36 cellular contexts compared by ENCODE assay signal in genomic region chr14:35211067-35211466, GRCh38.
A peak's percentile ranks its signal among the peaks of the same experiment; 100 is the strongest.
DNase-seq lines count a peak whose midpoint lies in the region; ATAC-seq, FAIRE-seq and TF ChIP-seq lines count a peak whose summit lies in the region.
"Had no signal": no experiment of that assay in that cellular context is flagged by ENCODE, and none has a peak within 500 bp of the region (broad histone marks: within the 10 kb centered on the region; RNA-seq: fewer than 3 reads in every experiment).

No MANE protein-coding gene starts in this region.

- no peaks in the 10 kb centered on the region for H3K36me3 ChIP-seq in HepG2 (replicated peaks in 1 of 2; ENCODE audit: control insufficient read depth in 1 of 2, insufficient read depth in 2 of 2, low read length in 2 of 2)
- H3K36me3 ChIP-seq in right lobe of liver: no peaks in the 10 kb centered on the region
- H3K36me3 ChIP-seq in K562 (ENCODE audit: control insufficient read depth, insufficient read depth, low read length): no peaks in the 10 kb centered on the region
- H3K36me3 ChIP-seq: BE2C, BLaER1 had no signal

- 92% methylated on average over 2 of the region's 2 CpGs for WGBS in HepG2 (ENCODE audit: low lambda C conversion rate)
- WGBS in right lobe of liver (ENCODE audit: insufficient coverage, low coverage, low lambda C conversion rate, missing lambda C conversion rate): 78% methylated on average over 2 of the region's 2 CpGs
- WGBS in A549 (ENCODE audit: missing lambda C conversion rate): 74% methylated on average over 2 of the region's 2 CpGs
- WGBS in K562 (ENCODE audit: insufficient coverage, low coverage, missing lambda C conversion rate): 55% methylated on average over 2 of the region's 2 CpGs

- no peak for FAIRE-seq in HepG2 (lab: Jason Lieb, UNC)
- no peak for FAIRE-seq in A549 (lab: Jason Lieb, UNC)
- no peak for FAIRE-seq in K562 (lab: Jason Lieb, UNC)
- FAIRE-seq: A204.1, D721Med had no signal

- POLR2A ChIA-PET in HepG2 (lab: Yijun Ruan, JAX) (no interaction called here), A549 (lab: Yijun Ruan, JAX) (no interaction called here), K562 (lab: Yijun Ruan, JAX) (interaction anchor here (1.2 kb wide), 1 partner anchor 14 kb away, joined by 3 read pairs; no protein-coding TSS in a partner anchor), GM10248 (lab: Yijun Ruan, JAX) (interaction anchor here (0.7 kb wide), 1 partner anchor 81 kb away, joined by 13 read pairs; no protein-coding TSS in a partner anchor)

- H3K9ac ChIP-seq in HepG2 (ENCODE audit: insufficient read depth, low read depth, low read length): no peak overlapping the region
- H3K9ac ChIP-seq in K562 (ENCODE audit: insufficient read depth in 1 of 2, low read depth in 2 of 2, low read length in 2 of 2): no peak overlapping the region
- H3K9ac ChIP-seq: BLaER1; BLaER1 treated with 17β-estradiol and CSF1 and Interleukin-3, amounts not matched to agents 10 nM and 100 nM had no signal

- H3K9me3 ChIP-seq in HepG2 (ENCODE audit: low read length) (no peaks in the 10 kb centered on the region), right lobe of liver (no peaks in the 10 kb centered on the region), A549 (no peaks in the 10 kb centered on the region), T-helper 17 cell (ENCODE audit: control insufficient read depth, low read length, poor library complexity, severe bottlenecking) (no peaks in the 10 kb centered on the region), K562 (replicated peaks; ENCODE audit: control insufficient read depth, insufficient read depth, low read depth, low read length) (no peaks in the 10 kb centered on the region)
- H3K9me3 ChIP-seq: BE2C; BLaER1; BLaER1 treated with 17β-estradiol and CSF1 and Interleukin-3, amounts not matched to agents 10 nM and 100 nM; Caco-2 had no signal

- H3K27ac Mint-ChIP-seq in T-helper 17 cell: peak overlapping the region; percentile 70
- H3K27ac Mint-ChIP-seq: B cell; CD4-positive, CD25-positive, alpha-beta regulatory T cell; CD8-positive, alpha-beta T cell had no signal

- H3K27me3 ChIP-seq in HepG2 (ENCODE audit: control insufficient read depth in 1 of 2, insufficient read depth in 2 of 2, low read length in 2 of 2) (no peaks in the 10 kb centered on the region), right lobe of liver (no peaks in the 10 kb centered on the region), K562 (ENCODE audit: control insufficient read depth in 2 of 2, insufficient read depth in 2 of 2, low read length in 2 of 2) (no peaks in the 10 kb centered on the region)
- H3K27me3 ChIP-seq: BE2C; BLaER1; BLaER1 treated with 17β-estradiol and CSF1 and Interleukin-3, amounts not matched to agents 10 nM and 100 nM had no signal

- TF ChIP-seq EP300 in HepG2 (IDR thresholded peaks at IDR 0.05; ENCODE audit: low read depth in 2 of 2, low read length in 2 of 2) (no peak), HepG2 (CRISPR knock-in tag; IDR thresholded peaks at IDR 0.05; ENCODE audit: borderline replicate concordance) (no peak), A549 (IDR thresholded peaks at IDR 0.05) (no peak), K562 (IDR thresholded peaks at IDR 0.05; ENCODE audit: low read length) (no peak)

- TF ChIP-seq POLR2A in HepG2 (IDR thresholded peaks at IDR 0.05; ENCODE audit: insufficient read depth in 1 of 2, low read depth in 2 of 2, low read length in 2 of 2) (no peak), right lobe of liver (IDR thresholded peaks at IDR 0.05) (no peak), A549 (IDR thresholded peaks at IDR 0.05; ENCODE audit: low read length) (no peak), K562 (conservative IDR thresholded peaks at IDR 0.05) (no peak)

- H4K20me1 ChIP-seq in HepG2 (ENCODE audit: insufficient read depth, low read length) (no peaks in the 10 kb centered on the region), K562 (replicated peaks; ENCODE audit: control insufficient read depth, insufficient read depth, low read length) (no peaks in the 10 kb centered on the region)
- H4K20me1 ChIP-seq: BLaER1; BLaER1 treated with 17β-estradiol and CSF1 and Interleukin-3, amounts not matched to agents 10 nM and 100 nM had no signal

- TF ChIP-seq RAD21 in HepG2 (CRISPR knock-in tag; IDR thresholded peaks at IDR 0.05): no peak
- no peak for TF ChIP-seq RAD21 in A549 (conservative IDR thresholded peaks at IDR 0.05 in 1 of 2, IDR thresholded peaks at IDR 0.05 in 1 of 2)
- TF ChIP-seq RAD21 in K562 (CRISPR knock-in tag; conservative IDR thresholded peaks at IDR 0.05 in 1 of 2, IDR thresholded peaks at IDR 0.05 in 1 of 2): no peak

- TF ChIP-seq CTCF in HepG2 (CRISPR knock-in tag; IDR thresholded peaks at IDR 0.05) (no peak), right lobe of liver (IDR thresholded peaks at IDR 0.05) (no peak), A549 (IDR thresholded peaks at IDR 0.05) (no peak), K562 (IDR thresholded peaks at IDR 0.05 in 2 of 3, conservative IDR thresholded peaks at IDR 0.05 in 1 of 3; ENCODE audit: insufficient read depth in 2 of 3, low read depth in 1 of 3, low read length in 3 of 3) (no peak), GM10248 (IDR thresholded peaks at IDR 0.05; ENCODE audit: control extremely low read depth, extremely low read depth, low read depth, missing control alignments) (no peak)

- H3K9me1 ChIP-seq in K562 (ENCODE audit: control insufficient read depth, insufficient read depth, low read length): no peaks in the 10 kb centered on the region

- H3K4me3 Mint-ChIP-seq in T-helper 17 cell: peak overlapping the region; percentile 19
- H3K4me3 Mint-ChIP-seq: B cell; CD14-positive monocyte; CD4-positive, alpha-beta T cell; CD4-positive, CD25-positive, alpha-beta regulatory T cell; CD8-positive, alpha-beta memory T cell; CD8-positive, alpha-beta T cell had no signal

- no peak overlapping the region for H2AFZ ChIP-seq in HepG2 (ENCODE audit: low read length)
- no peak overlapping the region for H2AFZ ChIP-seq in K562 (ENCODE audit: low read depth, low read length)

- BruUV-seq in HepG2 (replicated peaks; lab: Mats Ljungman, UMichigan): no TSS peak
- no TSS peak for BruUV-seq in K562 (replicated peaks; lab: Mats Ljungman, UMichigan)

- H3K4me3 ChIP-seq in HepG2 (replicated peaks in 1 of 3; ENCODE audit: insufficient read depth in 1 of 3, low read depth in 2 of 3, low read length in 3 of 3): no peak overlapping the region
- no peak overlapping the region for H3K4me3 ChIP-seq in right lobe of liver
- H3K4me3 ChIP-seq in A549: no peak overlapping the region
- H3K4me3 ChIP-seq in K562: no peak overlapping the region
- H3K4me3 ChIP-seq: BLaER1; BLaER1 treated with 17β-estradiol and CSF1 and Interleukin-3, amounts not matched to agents 10 nM and 100 nM had no signal

- H3K36me3 Mint-ChIP-seq in T-helper 17 cell (ENCODE audit: low read depth): no peaks in the 10 kb centered on the region

- in situ Hi-C loops in HepG2 (cut with HindIII; ENCODE audit: extremely low pct_ligation_motif_present, low pct_unique_long_range_greater_than_20kb) (loop anchor here (5.0 kb wide), 1 partner anchor 196 kb away; no protein-coding TSS in a partner anchor), K562 (cut with MboI) (no loop called here)

- intact Hi-C loops in HepG2 (cut with micrococcal nuclease; ENCODE audit: unreplicated experiment) (no loop called here), right lobe of liver (cut with DNase I) (no loop called here), K562 (cut with micrococcal nuclease) (no loop called here)

- H3K27me3 Mint-ChIP-seq in T-helper 17 cell: no peaks in the 10 kb centered on the region
- H3K27me3 Mint-ChIP-seq: B cell; CD4-positive, alpha-beta memory T cell; CD4-positive, alpha-beta T cell; CD4-positive, CD25-positive, alpha-beta regulatory T cell; CD8-positive, alpha-beta memory T cell had no signal

- H3K4me1 Mint-ChIP-seq in T-helper 17 cell: peaks cover 28% of the 10 kb centered on the region
- H3K4me1 Mint-ChIP-seq: B cell, CD14-positive monocyte had no signal

- H3K4me1 ChIP-seq in HepG2 (ENCODE audit: insufficient read depth, low read length): peaks cover 25% of the 10 kb centered on the region
- H3K4me1 ChIP-seq in right lobe of liver: peaks cover 0 to 11% (median 4%) of the 10 kb centered on the region in 4 donors
- H3K4me1 ChIP-seq in A549: peaks cover 29% of the 10 kb centered on the region
- H3K4me1 ChIP-seq in K562 (replicated peaks in 1 of 2; ENCODE audit: control insufficient read depth in 2 of 2, insufficient read depth in 2 of 2, low read length in 2 of 2): no peaks in the 10 kb centered on the region; a peak in 1 of 5 replicates
- H3K4me1 ChIP-seq: BE2C, BLaER1 had no signal

- H3K27ac ChIP-seq in HepG2 (ENCODE audit: extremely low read length, insufficient read depth, low read length) (no peak overlapping the region), right lobe of liver (no peak overlapping the region), A549 (no peak overlapping the region; a peak in 1 of 6 replicates), K562 (ENCODE audit: extremely low read depth, low read depth, low read length) (no peak overlapping the region)
- H3K27ac ChIP-seq: 22Rv1; BLaER1; BLaER1 treated with 17β-estradiol and CSF1 and Interleukin-3, amounts not matched to agents 10 nM and 100 nM; C4-2B had no signal

- H3K4me2 ChIP-seq in HepG2 (ENCODE audit: low read depth, low read length) (no peak overlapping the region), A549 (no peak overlapping the region), K562 (ENCODE audit: insufficient read depth, low read length) (no peak overlapping the region)
- H3K4me2 ChIP-seq: BLaER1; BLaER1 treated with 17β-estradiol and CSF1 and Interleukin-3, amounts not matched to agents 10 nM and 100 nM had no signal

- ATAC-seq in HepG2 (no peak), right lobe of liver (no peak), A549 (no peak), T-helper 17 cell (no peak), K562 (no peak)
- ATAC-seq: CD8-positive, alpha-beta T cell had no signal

- no peaks in the 10 kb centered on the region for H3K79me2 ChIP-seq in HepG2 (ENCODE audit: insufficient read depth, low read length)
- H3K79me2 ChIP-seq in K562 (ENCODE audit: control insufficient read depth, insufficient read depth, low read length): no peaks in the 10 kb centered on the region

- DNase-seq in HepG2 (ENCODE audit: low spot score) (no peak), right lobe of liver (no peak), A549 (ENCODE audit: low read depth in 1 of 2, low spot score in 1 of 2) (no peak), T-helper 17 cell (no peak), K562 (ENCODE audit: extremely low read depth in 1 of 4, low spot score in 3 of 4) (no peak), GM10248 (ENCODE audit: extremely low spot score) (no peak), HuH-7 (ENCODE audit: low spot score) (no peak), HuH-7.5 (ENCODE audit: low spot score) (no peak)
- DNase-seq: 8988T; ACHN; AML-193; BE2C; C1 segment of cervical spinal cord; Caco-2; Calu3; CD4-positive, alpha-beta memory T cell; CD4-positive, alpha-beta T cell; CD4-positive, CD25-positive, alpha-beta regulatory T cell; CD8-positive, alpha-beta memory T cell; CD8-positive, alpha-beta T cell; COR-L47; DMS 273 treated with DMSO at 0.1 percent for 48 hours; DMS153; DMS53; DMS79; DMS79 treated with DMSO at 0.1 percent for 48 hours; DND-41; EL had no signal

- CTCF ChIA-PET in HepG2 (lab: Yijun Ruan, JAX; ENCODE audit: low intra/inter-chr PET ratio, low total read pairs) (no interaction called here), A549 (lab: Yijun Ruan, JAX) (no interaction called here), K562 (lab: Yijun Ruan, JAX; ENCODE audit: low intra/inter-chr PET ratio) (no interaction called here), GM10248 (lab: Yijun Ruan, JAX) (no interaction called here)

Comparison
In these comparisons a context has a peak if more than half of its experiments do, and no peak if none do; other contexts are left out.
1. POLR2A ChIA-PET loops: an anchor here in K562 (1.2 kb wide) and GM10248 (0.7 kb wide); none called in HepG2 and A549.
2. Of the 241 proteins assayed by ChIP-seq in both HepG2 and K562: peak only in HepG2: MAFF and MAFK; only in K562: none; in both: none; in neither: 239.